In genomic region chr5:10562202-10563131, GRCh38 we compare ENCODE assay signal across 9 cellular contexts. TPM values are rescaled to one million over a fixed set of nuclear protein-coding genes. Genes with fewer than 3 reads are reported as not detected.
DNase-seq lines count a peak whose midpoint lies in the region; ATAC-seq and TF ChIP-seq lines count a peak whose summit lies in the region.
"Had no signal": no experiment of that assay in that cellular context is flagged by ENCODE, and none has a peak within 500 bp of the region (broad histone marks: within the 10 kb centered on the region; RNA-seq: fewer than 3 reads in every experiment).

No MANE protein-coding gene starts in this region.

- H3K4me1 ChIP-seq in Peyer's patch (peaks cover 0 to 29% (median 11%) of the 10 kb centered on the region in 4 donors), foreskin keratinocyte (no peaks in the 10 kb centered on the region)

- peak; percentile 36 for TF ChIP-seq POLR2A in GM10847 (IDR thresholded peaks at IDR 0.05; ENCODE audit: extremely low read depth, insufficient read length)
- TF ChIP-seq POLR2A in Peyer's patch (IDR thresholded peaks at IDR 0.05): no peak

- no peak for TF ChIP-seq CTCF in Peyer's patch (IDR thresholded peaks at IDR 0.05)
- no peak for TF ChIP-seq CTCF in kidney epithelial cell (IDR thresholded peaks at IDR 0.05; ENCODE audit: insufficient read depth, low read length, poor library complexity, severe bottlenecking)
- no peak for TF ChIP-seq CTCF in foreskin keratinocyte (conservative IDR thresholded peaks at IDR 0.05)

- ATAC-seq in GM21786 (IDR thresholded peaks at IDR 0.05; ENCODE audit: unreplicated experiment) (peak; percentile 23), foreskin keratinocyte (no peak)

- H3K4me3 ChIP-seq in Peyer's patch (peak overlapping the region in 3 of 4 donors; percentile 67 to 81 (median 69)), kidney epithelial cell (ENCODE audit: low read depth, low read length) (peak overlapping the region; percentile 78)

- H3K36me3 ChIP-seq in Peyer's patch (no peaks in the 10 kb centered on the region), kidney epithelial cell (ENCODE audit: control insufficient read depth, insufficient read depth, low read length) (no peaks in the 10 kb centered on the region)
- H3K36me3 ChIP-seq: tibial artery had no signal

- H3K27ac ChIP-seq in Peyer's patch: peak overlapping the region in 2 of 4 donors; percentile 77 to 86
- no peak overlapping the region for H3K27ac ChIP-seq in foreskin keratinocyte

- DNase-seq in Peyer's patch: peak in 2 of 3 donors; percentile 63
- DNase-seq in kidney epithelial cell (ENCODE audit: low read depth): no peak
- no peak for DNase-seq in NCI-H345 (lab: John Stamatoyannopoulos, UW)
- DNase-seq in foreskin keratinocyte: no peak
- DNase-seq in HUDEP-2 (lab: John Stamatoyannopoulos, UW; ENCODE audit: unreplicated experiment in 76 of 76): no peak
- no peak for DNase-seq in GM03348 (ENCODE audit: low spot score)

- no peaks in the 10 kb centered on the region for H3K9me3 ChIP-seq in Peyer's patch
- H3K9me3 ChIP-seq: tibial artery had no signal

- H3K27me3 ChIP-seq in Peyer's patch (peaks cover 0 to 25% of the 10 kb centered on the region in 2 donors), kidney epithelial cell (ENCODE audit: control insufficient read depth, insufficient read depth, low read length) (no peaks in the 10 kb centered on the region), foreskin keratinocyte (peaks cover 20% of the 10 kb centered on the region)

RNA-seq across cellular contexts. Expression of gene ANKRD33B, which starts 1.4 kb away (rescaled TPM):
- 1 to 10 TPM in 3 of 4 donors, under 1 TPM in 1; 0.70 to 6.6 (median 3.6) TPM for total RNA-seq in Peyer's patch
- 5.0 and 5.5 TPM in 2 replicates for total RNA-seq in kidney epithelial cell
- total RNA-seq in foreskin keratinocyte: 1.8 and 4.3 TPM in 2 replicates
- 0.31 and 0.87 TPM in 2 replicates for polyA plus RNA-seq in foreskin keratinocyte

Comparison
In these comparisons a context has a peak if more than half of its experiments do, and no peak if none do; other contexts are left out.
1. DNase-seq: peak in Peyer's patch (2 of 3); none in kidney epithelial cell (single experiment), NCI-H345 (single experiment), foreskin keratinocyte (0 of 2), HUDEP-2 (0 of 76) and GM03348 (single experiment).